15 cellular contexts compared by ENCODE assay signal in the genomic region with DNA sequence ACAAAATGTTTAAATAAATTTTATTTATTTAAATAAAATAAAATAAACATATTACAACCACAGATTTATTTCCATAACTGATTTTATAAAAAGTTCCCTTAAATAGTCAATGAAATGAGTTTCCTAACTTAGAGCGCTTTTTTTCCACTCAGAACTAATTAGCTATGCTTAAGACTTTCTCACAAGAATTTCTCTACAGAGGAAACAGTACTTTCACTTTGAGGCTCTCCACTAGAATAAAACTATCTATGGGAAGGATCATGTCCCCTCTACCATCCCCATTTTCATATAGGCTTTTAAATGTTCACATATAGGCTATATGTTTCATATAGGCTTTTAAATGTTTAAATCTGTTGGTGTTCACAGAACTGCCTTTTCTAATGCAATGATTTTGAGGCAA. TPM values are rescaled to one million over a fixed set of nuclear protein-coding genes. Genes with fewer than 3 reads are reported as not detected.
DNase-seq lines count a peak whose midpoint lies in the region; ATAC-seq and TF ChIP-seq lines count a peak whose summit lies in the region.
"Had no signal": no experiment of that assay in that cellular context is flagged by ENCODE, and none has a peak within 500 bp of the region (broad histone marks: within the 10 kb centered on the region; RNA-seq: fewer than 3 reads in every experiment).

No MANE protein-coding gene starts in this region.

- ATAC-seq in activated CD4-positive, alpha-beta T cell treated with anti-CD3 and anti-CD28 coated beads for 36 hours, result no peak
- ATAC-seq in HG02678 (IDR thresholded peaks at IDR 0.05; ENCODE audit: unreplicated experiment), result peak; percentile 42
- peak; percentile 52 for ATAC-seq in activated B cell treated with CpG ODN at 0.5 μM for 24 hours (ENCODE audit: low read depth)
- ATAC-seq in naive thymus-derived CD8-positive, alpha-beta T cell, result peak; percentile 56 to 66
- no peak for ATAC-seq in GM18907 (IDR thresholded peaks at IDR 0.05; ENCODE audit: unreplicated experiment)
- ATAC-seq: gastroesophageal sphincter had no signal

- peaks cover 5% of the 10 kb centered on the region for H3K36me3 Mint-ChIP-seq in activated CD4-positive, alpha-beta T cell treated with anti-CD3 and anti-CD28 coated beads for 36 hours (ENCODE audit: low read depth)
- H3K36me3 Mint-ChIP-seq in activated B cell treated with CpG ODN at 0.5 μM for 24 hours (ENCODE audit: low read depth), result peaks cover 3% of the 10 kb centered on the region
- peaks cover 0 to 6% (median 2%) of the 10 kb centered on the region in 3 donors for H3K36me3 Mint-ChIP-seq in naive thymus-derived CD8-positive, alpha-beta T cell

- POLR2A ChIA-PET in activated CD4-positive, alpha-beta T cell treated with anti-CD3 and anti-CD28 coated beads for 36 hours (lab: Charles Lee), result no interaction called here
- POLR2A ChIA-PET in activated B cell treated with CpG ODN at 0.5 μM for 24 hours (lab: Charles Lee), result interaction anchor here (0.5 to 5.6 kb wide), 5 partner anchors 13 to 169 kb away, joined by 3 to 27 read pairs (median 3); a partner anchor contains a TSS
- POLR2A ChIA-PET in naive thymus-derived CD8-positive, alpha-beta T cell (lab: Charles Lee), result interaction anchor here (0.9 to 1.0 kb wide), 4 partner anchors 11 to 171 kb away, joined by 3 to 4 read pairs (median 3); a partner anchor contains a TSS

- DNase-seq in activated CD4-positive, alpha-beta T cell treated with anti-CD3 and anti-CD28 coated beads for 36 hours, result no peak
- no peak for DNase-seq in activated CD4-positive, alpha-beta T cell treated with anti-CD3 and anti-CD28 coated beads, Interleukin-2, amount 50 U/mL, for 48 hours
- DNase-seq in activated B cell treated with CpG ODN at 0.5 μM for 24 hours, result no peak
- DNase-seq in naive thymus-derived CD8-positive, alpha-beta T cell, result peak in 2 of 10 donors; percentile 22 to 27
- DNase-seq in mucosa of gallbladder (ENCODE audit: low spot score), result no peak
- no peak for DNase-seq in caudate nucleus (lab: John Stamatoyannopoulos, UW)
- DNase-seq: 8988T; activated CD4-positive, alpha-beta T cell treated with anti-CD3 and anti-CD28 coated beads for 48 hours; activated gamma-delta T cell treated with Interleukin-2 at 50 U/mL for 16 hours; NCI-H1417; small intestine had no signal

- intact Hi-C loops in activated CD4-positive, alpha-beta T cell treated with anti-CD3 and anti-CD28 coated beads for 36 hours (cut with DNase I, micrococcal nuclease), result no loop called here
- intact Hi-C loops in activated B cell treated with CpG ODN at 0.5 μM for 24 hours (cut with micrococcal nuclease), result loop anchor here (1.0 to 10.0 kb wide), 4 partner anchors 13 to 369 kb away; no protein-coding TSS in a partner anchor

- peaks cover 53% of the 10 kb centered on the region for H3K4me1 Mint-ChIP-seq in activated CD4-positive, alpha-beta T cell treated with anti-CD3 and anti-CD28 coated beads for 36 hours
- H3K4me1 Mint-ChIP-seq in activated B cell treated with CpG ODN at 0.5 μM for 24 hours, result peaks cover 70% of the 10 kb centered on the region
- peaks cover 21 to 65% (median 60%) of the 10 kb centered on the region in 4 donors for H3K4me1 Mint-ChIP-seq in naive thymus-derived CD8-positive, alpha-beta T cell

- no peaks in the 10 kb centered on the region for H3K9me3 Mint-ChIP-seq in activated CD4-positive, alpha-beta T cell treated with anti-CD3 and anti-CD28 coated beads for 36 hours (ENCODE audit: low read depth)
- no peaks in the 10 kb centered on the region for H3K9me3 Mint-ChIP-seq in activated B cell treated with CpG ODN at 0.5 μM for 24 hours
- peaks cover 0 to 3% (median 0%) of the 10 kb centered on the region in 9 donors for H3K9me3 Mint-ChIP-seq in naive thymus-derived CD8-positive, alpha-beta T cell

- H3K27ac Mint-ChIP-seq in activated CD4-positive, alpha-beta T cell treated with anti-CD3 and anti-CD28 coated beads for 36 hours, result peak overlapping the region; percentile 55
- peak overlapping the region; percentile 71 for H3K27ac Mint-ChIP-seq in activated B cell treated with CpG ODN at 0.5 μM for 24 hours
- peak overlapping the region; percentile 85 to 97 (median 90) for H3K27ac Mint-ChIP-seq in naive thymus-derived CD8-positive, alpha-beta T cell

- TF ChIP-seq CTCF in activated B cell treated with CpG ODN at 0.5 μM for 24 hours (IDR thresholded peaks at IDR 0.05), result no peak

- H3K4me3 Mint-ChIP-seq in activated CD4-positive, alpha-beta T cell treated with anti-CD3 and anti-CD28 coated beads for 36 hours, result no peak overlapping the region
- peak overlapping the region; percentile 53 for H3K4me3 Mint-ChIP-seq in activated B cell treated with CpG ODN at 0.5 μM for 24 hours
- H3K4me3 Mint-ChIP-seq in naive thymus-derived CD8-positive, alpha-beta T cell, result peak overlapping the region; percentile 15 to 80 (median 66)

- H3K27ac ChIP-seq in caudate nucleus (ENCODE audit: low read depth, low read length), result no peak overlapping the region
- H3K27ac ChIP-seq: gastroesophageal sphincter, parathyroid adenoma had no signal

- CTCF ChIA-PET in activated CD4-positive, alpha-beta T cell treated with anti-CD3 and anti-CD28 coated beads for 36 hours (lab: Charles Lee), result interaction anchor here (0.8 kb wide), 1 partner anchor 9 kb away, joined by 4 read pairs; no protein-coding TSS in a partner anchor
- CTCF ChIA-PET in activated B cell treated with CpG ODN at 0.5 μM for 24 hours (lab: Charles Lee), result no interaction called here

- H3K27me3 Mint-ChIP-seq in activated CD4-positive, alpha-beta T cell treated with anti-CD3 and anti-CD28 coated beads for 36 hours, result no peaks in the 10 kb centered on the region
- no peaks in the 10 kb centered on the region for H3K27me3 Mint-ChIP-seq in activated B cell treated with CpG ODN at 0.5 μM for 24 hours
- H3K27me3 Mint-ChIP-seq in naive thymus-derived CD8-positive, alpha-beta T cell, result no peaks in the 10 kb centered on the region

RNA-seq across cellular contexts. Expression of a gene that starts 40.0 kb away (rescaled TPM):
- total RNA-seq in activated CD4-positive, alpha-beta T cell treated with anti-CD3 and anti-CD28 coated beads for 36 hours, result 10 to 100 TPM; 48.4 to 59.6 TPM
- 45.2 and 51.9 TPM in 2 replicates for total RNA-seq in activated B cell treated with CpG ODN at 0.5 μM for 24 hours
- total RNA-seq in naive thymus-derived CD8-positive, alpha-beta T cell, result 10 to 100 TPM; 60.5 to 64.7 TPM
- 10 to 100 TPM; 41.8 to 62.4 (median 59.9) TPM for polyA plus RNA-seq in naive thymus-derived CD8-positive, alpha-beta T cell
- 25.6 TPM for total RNA-seq in mucosa of gallbladder

Comparison
In these comparisons a context has a peak if more than half of its experiments do, and no peak if none do; other contexts are left out.
1. ATAC-seq: peak in HG02678 (single experiment), activated B cell treated with CpG ODN at 0.5 μM for 24 hours (single experiment) and naive thymus-derived CD8-positive, alpha-beta T cell (2 of 2); none in activated CD4-positive, alpha-beta T cell treated with anti-CD3 and anti-CD28 coated beads for 36 hours (single experiment) and GM18907 (single experiment).
2. Peak in every context shown above with its lines, with median percentiles within 50 percentile points of each other: H3K27ac Mint-ChIP-seq.